Comparison of ENCODE assay signal across 21 cellular contexts in the genomic region with DNA sequence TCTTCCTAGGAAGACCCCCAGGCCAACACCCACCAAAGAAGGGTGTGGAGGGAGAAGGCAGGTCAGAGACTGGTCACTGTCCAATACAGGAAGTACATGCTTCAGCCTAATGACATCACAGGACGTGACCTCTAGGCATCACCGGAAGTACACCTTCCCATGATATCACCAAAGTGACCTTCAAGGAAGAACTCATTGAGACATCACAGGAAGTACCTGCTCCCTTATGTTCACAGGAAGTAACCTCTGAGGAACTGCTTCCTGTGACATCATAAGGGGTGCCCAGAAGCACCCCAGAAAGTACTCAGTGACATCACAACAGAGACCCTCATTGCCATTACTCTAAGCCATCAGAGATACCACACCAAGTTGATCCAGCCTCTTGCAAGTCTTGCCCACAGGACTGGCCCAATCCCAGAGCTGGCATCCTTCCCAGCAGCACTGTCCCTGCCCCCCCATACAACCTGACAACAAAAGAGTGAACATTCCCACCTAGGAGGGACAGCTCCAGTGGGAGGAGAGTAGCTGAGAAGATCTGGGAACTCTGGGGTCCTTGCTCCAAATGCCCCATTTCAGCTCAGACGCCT. TPM values are rescaled to one million over a fixed set of nuclear protein-coding genes. Genes with fewer than 3 reads are reported as not detected.
DNase-seq lines count a peak whose midpoint lies in the region; ATAC-seq, FAIRE-seq and TF ChIP-seq lines count a peak whose summit lies in the region.
"Had no signal": no experiment of that assay in that cellular context is flagged by ENCODE, and none has a peak within 500 bp of the region (broad histone marks: within the 10 kb centered on the region; RNA-seq: fewer than 3 reads in every experiment).

No MANE protein-coding gene starts in this region.

- no peak for FAIRE-seq in K562 (lab: Jason Lieb, UNC)
- FAIRE-seq: G401.6 had no signal

- H3K27me3 Mint-ChIP-seq in neural progenitor cell (ENCODE audit: insufficient read depth, low read depth), result peaks cover 4% of the 10 kb centered on the region

- no peak for TF ChIP-seq CTCF in K562 (IDR thresholded peaks at IDR 0.05 in 2 of 3, conservative IDR thresholded peaks at IDR 0.05 in 1 of 3; ENCODE audit: insufficient read depth in 2 of 3, low read depth in 1 of 3, low read length in 3 of 3)
- TF ChIP-seq CTCF in neural progenitor cell (IDR thresholded peaks at IDR 0.05), result no peak

- H3K4me1 ChIP-seq in K562 (replicated peaks in 1 of 2; ENCODE audit: control insufficient read depth in 2 of 2, insufficient read depth in 2 of 2, low read length in 2 of 2) (peaks cover 0 to 17% of the 10 kb centered on the region in 2 experiments; a peak in 3 of 5 replicates), neural progenitor cell (no peaks in the 10 kb centered on the region)
- H3K4me1 ChIP-seq: colonic mucosa had no signal

- no peaks in the 10 kb centered on the region; the same call in 1 of the 2 replicates for H4K20me1 ChIP-seq in K562 (replicated peaks; ENCODE audit: control insufficient read depth, insufficient read depth, low read length)
- no peaks in the 10 kb centered on the region for H4K20me1 ChIP-seq in neural progenitor cell (ENCODE audit: low read depth)

- H3K4me3 ChIP-seq in K562 (no peak overlapping the region), neural progenitor cell (no peak overlapping the region)
- H3K4me3 ChIP-seq: colonic mucosa, ovary, PC-9 had no signal

- no peaks in the 10 kb centered on the region for H3K9me1 ChIP-seq in K562 (ENCODE audit: control insufficient read depth, insufficient read depth, low read length)

- H3K36me3 ChIP-seq in K562 (ENCODE audit: control insufficient read depth, insufficient read depth, low read length) (no peaks in the 10 kb centered on the region), neural progenitor cell (no peaks in the 10 kb centered on the region)
- H3K36me3 ChIP-seq: brain microvascular endothelial cell, colonic mucosa, ovary had no signal

- no peak overlapping the region for H3K27ac ChIP-seq in K562 (ENCODE audit: extremely low read depth, low read depth, low read length)
- no peak overlapping the region for H3K27ac ChIP-seq in neural progenitor cell
- H3K27ac ChIP-seq: brain microvascular endothelial cell, colonic mucosa, ovary, PC-9 had no signal

- no peak for ATAC-seq in K562
- ATAC-seq: right cardiac atrium had no signal

- H3K4me2 ChIP-seq in K562 (ENCODE audit: insufficient read depth, low read length) (no peak overlapping the region), neural progenitor cell (no peak overlapping the region)
- H3K4me2 ChIP-seq: PC-9 had no signal

- H3F3A ChIP-seq in neural progenitor cell (ENCODE audit: low read depth), result no peaks in the 10 kb centered on the region

- in situ Hi-C loops in K562 (cut with MboI), result no loop called here

- no peak for TF ChIP-seq EP300 in K562 (IDR thresholded peaks at IDR 0.05; ENCODE audit: low read length)

- no peak overlapping the region for H3K27ac Mint-ChIP-seq in neural progenitor cell
- H3K27ac Mint-ChIP-seq: CD4-positive, alpha-beta memory T cell; naive B cell had no signal

- WGBS in K562 (ENCODE audit: insufficient coverage, low coverage, missing lambda C conversion rate), result 29% methylated on average over 3 of the region's 3 CpGs

- H3K27me3 ChIP-seq in K562 (ENCODE audit: control insufficient read depth in 2 of 2, insufficient read depth in 2 of 2, low read length in 2 of 2) (peaks cover 22 to 40% of the 10 kb centered on the region in 2 experiments; a peak in 4 of 5 replicates), neural progenitor cell (no peaks in the 10 kb centered on the region)
- H3K27me3 ChIP-seq: brain microvascular endothelial cell, ovary had no signal

- no peak for TF ChIP-seq POLR2A in K562 (conservative IDR thresholded peaks at IDR 0.05)

- DNase-seq in K562 (ENCODE audit: extremely low read depth in 1 of 4, low spot score in 3 of 4), result peak in 1 of 4 experiments; percentile 42
- no peak for DNase-seq in neural progenitor cell (ENCODE audit: low spot score)
- no peak for DNase-seq in stimulated activated CD4-positive, alpha-beta T cell treated with anti-CD3 and anti-CD28 coated beads, Interleukin-15, amount 100 ng/mL, for 24 hours
- DNase-seq in SK-N-DZ (ENCODE audit: low spot score), result no peak
- DNase-seq: activated CD4-positive, alpha-beta T cell treated with anti-CD3 and anti-CD28 coated beads for 48 hours; brain microvascular endothelial cell; CD4-positive, alpha-beta memory T cell; colonic mucosa; DMS153; glutamatergic neuron; mesendoderm; naive B cell; NCI-H1105; NCI-H2029 treated with DMSO at 0.1 percent for 48 hours; ovary; PC-9; right cardiac atrium had no signal

- H3K9ac ChIP-seq in K562 (ENCODE audit: insufficient read depth in 1 of 2, low read depth in 2 of 2, low read length in 2 of 2) (no peak overlapping the region), neural progenitor cell (no peak overlapping the region)

- no peak for TF ChIP-seq RAD21 in K562 (CRISPR knock-in tag; conservative IDR thresholded peaks at IDR 0.05 in 1 of 2, IDR thresholded peaks at IDR 0.05 in 1 of 2)

- BruUV-seq in K562 (replicated peaks; lab: Mats Ljungman, UMichigan), result no TSS peak

- H3K9me3 ChIP-seq in K562 (replicated peaks; ENCODE audit: control insufficient read depth, insufficient read depth, low read depth, low read length) (no peaks in the 10 kb centered on the region), neural progenitor cell (ENCODE audit: low read depth) (no peaks in the 10 kb centered on the region)
- H3K9me3 ChIP-seq: colonic mucosa had no signal

- H3K36me3 Mint-ChIP-seq in neural progenitor cell, result peaks cover 35% of the 10 kb centered on the region
- H3K36me3 Mint-ChIP-seq: CD4-positive, alpha-beta memory T cell had no signal

- H2AFZ ChIP-seq in K562 (ENCODE audit: low read depth, low read length) (peak overlapping the region; percentile 28; the same call in 1 of the 2 replicates), neural progenitor cell (replicated peaks) (no peak overlapping the region)
- H2AFZ ChIP-seq: PC-9 had no signal

- H3K79me2 ChIP-seq in K562 (ENCODE audit: control insufficient read depth, insufficient read depth, low read length) (no peaks in the 10 kb centered on the region), neural progenitor cell (ENCODE audit: low read depth) (no peaks in the 10 kb centered on the region)

- POLR2A ChIA-PET in K562 (lab: Yijun Ruan, JAX), result no interaction called here

- peak overlapping the region; percentile 43 for H3K4me3 Mint-ChIP-seq in neural progenitor cell
- H3K4me3 Mint-ChIP-seq: naive B cell had no signal

- intact Hi-C loops in K562 (cut with micrococcal nuclease), result no loop called here

- CTCF ChIA-PET in K562 (lab: Yijun Ruan, JAX; ENCODE audit: low intra/inter-chr PET ratio), result no interaction called here

- no peaks in the 10 kb centered on the region for H3K9me3 Mint-ChIP-seq in neural progenitor cell

- peaks cover 8% of the 10 kb centered on the region for H3K4me1 Mint-ChIP-seq in neural progenitor cell
- H3K4me1 Mint-ChIP-seq: CD4-positive, alpha-beta memory T cell; naive B cell had no signal

RNA-seq across cellular contexts. Expression of gene NANOS2, which starts 24.2 kb away (rescaled TPM):
- not detected in 2 replicates for total RNA-seq in K562 (2011; cell fraction: chromatin; rRNA removed; ENCODE audit: low replicate concordance)
- total RNA-seq in K562 (2011; cell fraction: nucleolus; rRNA removed), result not detected in 2 replicates
- not detected in 2 replicates for total RNA-seq in K562 (2011; cell fraction: nucleoplasm; rRNA removed)
- total RNA-seq in K562 (2014; rRNA removed) (0.08 TPM in 1 of 2 replicates, not detected in the other), K562 (2014; rRNA removed; fragmentation: Illumina TruSeq; extraction: Trizol) (not detected in 2 replicates), K562 (2015; rRNA removed; fragmentation: Illumina TruSeq; extraction: Trizol) (not detected in 2 replicates), K562 (2021) (not detected in 2 replicates), neural progenitor cell (ENCODE audit: low replicate concordance) (not detected in 2 replicates)
- polyA plus RNA-seq in K562 (2011; rRNA removed) (not detected in 2 replicates), K562 (2014; fragmentation: Illumina TruSeq; extraction: Trizol) (not detected in 2 replicates), K562 (2014; fragmentation: Nextera tagmentation; extraction: Ambion mirVana) (not detected), K562 (2014; rRNA removed) (not detected in 2 replicates)
- polyA plus RNA-seq in K562 (2011; cell fraction: cytosol; rRNA removed), result not detected in 2 replicates
- not detected in 2 replicates for polyA plus RNA-seq in K562 (2011; cell fraction: nucleus; rRNA removed)
- polyA plus RNA-seq in K562 (2012), result not detected in 2 replicates
- not detected in 2 replicates for polyA minus RNA-seq in K562 (2011; rRNA and poly(A)+ RNA removed)
- not detected in 2 replicates for polyA minus RNA-seq in K562 (2011; cell fraction: cytosol; rRNA and poly(A)+ RNA removed)
- polyA minus RNA-seq in K562 (2011; cell fraction: nucleus; rRNA and poly(A)+ RNA removed), result not detected in 2 replicates
- polyA plus RNA-seq in SK-N-DZ (2014; cell fraction: cytosol; rRNA removed), result not detected in 2 replicates
- not detected in 2 replicates for polyA plus RNA-seq in SK-N-DZ (2014; cell fraction: nucleus; rRNA removed)
- total RNA-seq: CD4-positive, alpha-beta memory T cell; colonic mucosa; ovary; PC-9; right cardiac atrium; subcutaneous adipose tissue; T-helper 1 cell treated with Interleukin-12 subunit alpha and Interleukin-12 subunit beta and Interleukin-4 antibody, amounts not matched to agents 30 ng/mL and 1 ng/mL, for 36 hours; urinary bladder had no signal
- polyA plus RNA-seq: CD4-positive, alpha-beta memory T cell; ovary; right cardiac atrium; urinary bladder had no signal

RNA-seq across cellular contexts. Expression of gene NOVA2, which starts 34.8 kb away (rescaled TPM):
- total RNA-seq in K562 (2011; cell fraction: chromatin; rRNA removed; ENCODE audit: low replicate concordance), result not detected in 2 replicates
- total RNA-seq in K562 (2011; cell fraction: nucleolus; rRNA removed), result not detected in 2 replicates
- not detected in 2 replicates for total RNA-seq in K562 (2011; cell fraction: nucleoplasm; rRNA removed)
- not detected in 2 replicates for total RNA-seq in K562 (2014; rRNA removed)
- not detected in 2 replicates for total RNA-seq in K562 (2014; rRNA removed; fragmentation: Illumina TruSeq; extraction: Trizol)
- total RNA-seq in K562 (2015; rRNA removed; fragmentation: Illumina TruSeq; extraction: Trizol), result not detected in 2 replicates
- not detected in 2 replicates for total RNA-seq in K562 (2021)
- not detected in 2 replicates for polyA plus RNA-seq in K562 (2011; rRNA removed)
- polyA plus RNA-seq in K562 (2011; cell fraction: cytosol; rRNA removed), result not detected in 2 replicates
- not detected in 2 replicates for polyA plus RNA-seq in K562 (2011; cell fraction: nucleus; rRNA removed)
- 0.03 TPM in 1 of 2 replicates, not detected in the other for polyA plus RNA-seq in K562 (2012)
- polyA plus RNA-seq in K562 (2014; fragmentation: Illumina TruSeq; extraction: Trizol), result not detected in 2 replicates
- polyA plus RNA-seq in K562 (2014; fragmentation: Nextera tagmentation; extraction: Ambion mirVana), result not detected
- polyA plus RNA-seq in K562 (2014; rRNA removed), result not detected in 2 replicates
- polyA minus RNA-seq in K562 (2011; rRNA and poly(A)+ RNA removed), result not detected in 2 replicates
- polyA minus RNA-seq in K562 (2011; cell fraction: cytosol; rRNA and poly(A)+ RNA removed), result not detected in 2 replicates
- not detected in 2 replicates for polyA minus RNA-seq in K562 (2011; cell fraction: nucleus; rRNA and poly(A)+ RNA removed)
- 3.9 and 6.7 TPM in 2 replicates for total RNA-seq in neural progenitor cell (ENCODE audit: low replicate concordance)
- polyA plus RNA-seq in SK-N-DZ (2014; cell fraction: cytosol; rRNA removed), result 2.9 and 3.0 TPM in 2 replicates
- polyA plus RNA-seq in SK-N-DZ (2014; cell fraction: nucleus; rRNA removed), result 1.1 and 3.3 TPM in 2 replicates
- total RNA-seq: CD4-positive, alpha-beta memory T cell; PC-9 had no signal
- polyA plus RNA-seq: CD4-positive, alpha-beta memory T cell had no signal

RNA-seq across cellular contexts. Expression of gene MYPOP, which starts 36.4 kb away (rescaled TPM):
- 2.2 and 5.3 TPM in 2 replicates for total RNA-seq in K562 (2011; cell fraction: chromatin; rRNA removed; ENCODE audit: low replicate concordance)
- total RNA-seq in K562 (2011; cell fraction: nucleolus; rRNA removed), result 3.0 and 3.4 TPM in 2 replicates
- total RNA-seq in K562 (2011; cell fraction: nucleoplasm; rRNA removed), result 3.4 and 4.7 TPM in 2 replicates
- total RNA-seq in K562 (2014; rRNA removed), result 2.6 and 2.8 TPM in 2 replicates
- 0.61 and 0.80 TPM in 2 replicates for total RNA-seq in K562 (2014; rRNA removed; fragmentation: Illumina TruSeq; extraction: Trizol)
- total RNA-seq in K562 (2015; rRNA removed; fragmentation: Illumina TruSeq; extraction: Trizol), result 1.0 and 1.6 TPM in 2 replicates
- 7.4 and 7.6 TPM in 2 replicates for total RNA-seq in K562 (2021)
- polyA plus RNA-seq in K562 (2011; rRNA removed), result 0.72 and 1.3 TPM in 2 replicates
- polyA plus RNA-seq in K562 (2011; cell fraction: cytosol; rRNA removed), result 1.5 and 2.2 TPM in 2 replicates
- polyA plus RNA-seq in K562 (2011; cell fraction: nucleus; rRNA removed), result 2.9 and 5.2 TPM in 2 replicates
- polyA plus RNA-seq in K562 (2012), result 3.1 and 4.0 TPM in 2 replicates
- polyA plus RNA-seq in K562 (2014; fragmentation: Illumina TruSeq; extraction: Trizol), result 1.7 and 1.9 TPM in 2 replicates
- under 1 TPM; 0.32 to 0.34 TPM for polyA plus RNA-seq in K562 (2014; fragmentation: Nextera tagmentation; extraction: Ambion mirVana)
- 2.4 and 4.9 TPM in 2 replicates for polyA plus RNA-seq in K562 (2014; rRNA removed)
- polyA minus RNA-seq in K562 (2011; rRNA and poly(A)+ RNA removed), result 0.28 and 0.33 TPM in 2 replicates
- polyA minus RNA-seq in K562 (2011; cell fraction: cytosol; rRNA and poly(A)+ RNA removed), result 1.9 and 2.3 TPM in 2 replicates
- polyA minus RNA-seq in K562 (2011; cell fraction: nucleus; rRNA and poly(A)+ RNA removed), result 0.94 and 1.3 TPM in 2 replicates
- total RNA-seq in neural progenitor cell (ENCODE audit: low replicate concordance), result 0.07 and 1.9 TPM in 2 replicates
- polyA plus RNA-seq in SK-N-DZ (2014; cell fraction: cytosol; rRNA removed), result 0.79 and 1.1 TPM in 2 replicates
- 0.52 and 0.67 TPM in 2 replicates for polyA plus RNA-seq in SK-N-DZ (2014; cell fraction: nucleus; rRNA removed)

RNA-seq across cellular contexts. Expression of gene IRF2BP1, which starts 52.9 kb away (rescaled TPM):
- total RNA-seq in K562 (2011; cell fraction: chromatin; rRNA removed; ENCODE audit: low replicate concordance), result 2.2 and 10.2 TPM in 2 replicates
- total RNA-seq in K562 (2011; cell fraction: nucleolus; rRNA removed), result 19.5 and 20.3 TPM in 2 replicates
- 5.5 and 7.2 TPM in 2 replicates for total RNA-seq in K562 (2011; cell fraction: nucleoplasm; rRNA removed)
- total RNA-seq in K562 (2014; rRNA removed) (32.2 and 38.8 TPM in 2 replicates), K562 (2014; rRNA removed; fragmentation: Illumina TruSeq; extraction: Trizol) (2.6 and 2.8 TPM in 2 replicates), K562 (2015; rRNA removed; fragmentation: Illumina TruSeq; extraction: Trizol) (8.4 and 9.5 TPM in 2 replicates), K562 (2021) (35.0 and 35.9 TPM in 2 replicates), neural progenitor cell (ENCODE audit: low replicate concordance) (9.8 and 34.5 TPM in 2 replicates)
- polyA plus RNA-seq in K562 (2011; rRNA removed) (3.2 and 5.0 TPM in 2 replicates), K562 (2014; fragmentation: Illumina TruSeq; extraction: Trizol) (3.5 and 8.6 TPM in 2 replicates), K562 (2014; fragmentation: Nextera tagmentation; extraction: Ambion mirVana) (under 1 TPM; 0.61 to 0.62 TPM), K562 (2014; rRNA removed) (14.3 and 18.8 TPM in 2 replicates)
- 4.7 and 20.7 TPM in 2 replicates for polyA plus RNA-seq in K562 (2011; cell fraction: cytosol; rRNA removed)
- polyA plus RNA-seq in K562 (2011; cell fraction: nucleus; rRNA removed), result 5.6 and 10.1 TPM in 2 replicates
- polyA plus RNA-seq in K562 (2012), result 14.9 and 16.5 TPM in 2 replicates
- polyA minus RNA-seq in K562 (2011; rRNA and poly(A)+ RNA removed), result 2.2 and 3.4 TPM in 2 replicates
- polyA minus RNA-seq in K562 (2011; cell fraction: cytosol; rRNA and poly(A)+ RNA removed), result 12.9 and 19.5 TPM in 2 replicates
- 12.3 and 15.7 TPM in 2 replicates for polyA minus RNA-seq in K562 (2011; cell fraction: nucleus; rRNA and poly(A)+ RNA removed)
- polyA plus RNA-seq in SK-N-DZ (2014; cell fraction: cytosol; rRNA removed), result 17.9 and 24.2 TPM in 2 replicates
- polyA plus RNA-seq in SK-N-DZ (2014; cell fraction: nucleus; rRNA removed), result 11.2 and 14.6 TPM in 2 replicates

RNA-seq across cellular contexts. Expression of gene CCDC61, which starts 56.4 kb away (rescaled TPM):
- 26.3 and 56.0 TPM in 2 replicates for total RNA-seq in K562 (2011; cell fraction: chromatin; rRNA removed; ENCODE audit: low replicate concordance)
- total RNA-seq in K562 (2011; cell fraction: nucleolus; rRNA removed), result 42.4 and 47.0 TPM in 2 replicates
- total RNA-seq in K562 (2011; cell fraction: nucleoplasm; rRNA removed), result 31.0 and 36.6 TPM in 2 replicates
- total RNA-seq in K562 (2014; rRNA removed) (19.8 and 21.5 TPM in 2 replicates), K562 (2014; rRNA removed; fragmentation: Illumina TruSeq; extraction: Trizol) (4.9 and 5.4 TPM in 2 replicates), K562 (2015; rRNA removed; fragmentation: Illumina TruSeq; extraction: Trizol) (10.3 and 11.4 TPM in 2 replicates), K562 (2021) (26.3 and 27.0 TPM in 2 replicates), neural progenitor cell (ENCODE audit: low replicate concordance) (5.7 and 11.6 TPM in 2 replicates)
- polyA plus RNA-seq in K562 (2011; rRNA removed) (10.6 and 12.4 TPM in 2 replicates), K562 (2014; fragmentation: Illumina TruSeq; extraction: Trizol) (9.4 and 15.5 TPM in 2 replicates), K562 (2014; fragmentation: Nextera tagmentation; extraction: Ambion mirVana) (under 1 TPM; 0.07 to 0.59 TPM), K562 (2014; rRNA removed) (20.9 and 21.4 TPM in 2 replicates)
- 10.4 and 25.4 TPM in 2 replicates for polyA plus RNA-seq in K562 (2011; cell fraction: cytosol; rRNA removed)
- 41.2 and 57.4 TPM in 2 replicates for polyA plus RNA-seq in K562 (2011; cell fraction: nucleus; rRNA removed)
- polyA plus RNA-seq in K562 (2012), result 19.9 and 20.3 TPM in 2 replicates
- polyA minus RNA-seq in K562 (2011; rRNA and poly(A)+ RNA removed), result 2.8 and 5.2 TPM in 2 replicates
- polyA minus RNA-seq in K562 (2011; cell fraction: cytosol; rRNA and poly(A)+ RNA removed), result 12.0 and 13.0 TPM in 2 replicates
- polyA minus RNA-seq in K562 (2011; cell fraction: nucleus; rRNA and poly(A)+ RNA removed), result 19.5 and 24.2 TPM in 2 replicates
- polyA plus RNA-seq in SK-N-DZ (2014; cell fraction: cytosol; rRNA removed), result 4.8 and 7.0 TPM in 2 replicates
- polyA plus RNA-seq in SK-N-DZ (2014; cell fraction: nucleus; rRNA removed), result 17.0 and 17.9 TPM in 2 replicates
